1 cellular context compared by ENCODE assay signal in genomic region chrX:38800981-38801845, GRCh38.
TF ChIP-seq lines count a peak whose summit lies in the region.

A gene with protein sequence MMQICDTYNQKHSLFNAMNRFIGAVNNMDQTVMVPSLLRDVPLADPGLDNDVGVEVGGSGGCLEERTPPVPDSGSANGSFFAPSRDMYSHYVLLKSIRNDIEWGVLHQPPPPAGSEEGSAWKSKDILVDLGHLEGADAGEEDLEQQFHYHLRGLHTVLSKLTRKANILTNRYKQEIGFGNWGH (plus strand): TSS chrX:38801459. CDS start chrX:38804947, 3,488 bp downstream.

TF ChIP-seq in HepG2, 621 proteins besides CTCF, POLR2A, EP300 and RAD21 (continued from another document and continues in another):
- peak; percentile 43; the same call in 1 of the 2 replicates for TF ChIP-seq ZFP91 (CRISPR knock-in tag; IDR thresholded peaks at IDR 0.05; ENCODE audit: borderline replicate concordance)
- TF ChIP-seq THYN1 (CRISPR knock-in tag; IDR thresholded peaks at IDR 0.05; ENCODE audit: borderline replicate concordance, low read depth), result no peak
- TF ChIP-seq ZNF501 (CRISPR knock-in tag; IDR thresholded peaks at IDR 0.05), result peak; percentile 25; the same call in 1 of the 2 replicates
- TF ChIP-seq RAD51 (IDR thresholded peaks at IDR 0.05; ENCODE audit: borderline replicate concordance), result no peak
- TF ChIP-seq MYC (CRISPR knock-in tag; IDR thresholded peaks at IDR 0.05; ENCODE audit: borderline replicate concordance), result peak; percentile 40; the same call in 1 of the 2 replicates
- TF ChIP-seq ZNF770 (CRISPR knock-in tag; IDR thresholded peaks at IDR 0.05), result 0 out of 2 replicates have a peak, but pooled peaks have one; percentile 18
- TF ChIP-seq NR2C2 (CRISPR knock-in tag; IDR thresholded peaks at IDR 0.05; ENCODE audit: borderline replicate concordance), result 0 out of 2 replicates have a peak, but pooled peaks have one; percentile 16
- TF ChIP-seq ZFAT (CRISPR knock-in tag; conservative IDR thresholded peaks at IDR 0.05), result no peak
- peak; percentile 78 for TF ChIP-seq POLR2AphosphoS5 (IDR thresholded peaks at IDR 0.05; ENCODE audit: low read depth, low read length)
- no peak for TF ChIP-seq ZNF432 (CRISPR knock-in tag; IDR thresholded peaks at IDR 0.05; ENCODE audit: borderline replicate concordance)
- TF ChIP-seq CREB1 (IDR thresholded peaks at IDR 0.05), result peak; percentile 49; the same call in 1 of the 2 replicates
- peak; percentile 46; the same call in 1 of the 2 replicates for TF ChIP-seq CREB1 (CRISPR knock-in tag; IDR thresholded peaks at IDR 0.05)
- no peak for TF ChIP-seq JUND (CRISPR knock-in tag; IDR thresholded peaks at IDR 0.05)
- TF ChIP-seq CBX2 (IDR thresholded peaks at IDR 0.05; ENCODE audit: low read depth, low read length), result no peak
- TF ChIP-seq CBX2 (CRISPR knock-in tag; IDR thresholded peaks at IDR 0.05; ENCODE audit: low read depth), result no peak
- no peak for TF ChIP-seq HOXD1 (CRISPR knock-in tag; IDR thresholded peaks at IDR 0.05)
- TF ChIP-seq ZNF660 (CRISPR knock-in tag; IDR thresholded peaks at IDR 0.05; ENCODE audit: borderline replicate concordance, low read depth), result no peak
- TF ChIP-seq DMAP1 (CRISPR knock-in tag; IDR thresholded peaks at IDR 0.05), result no peak
- TF ChIP-seq ARNT (IDR thresholded peaks at IDR 0.05), result no peak
- TF ChIP-seq, protein P1, sequence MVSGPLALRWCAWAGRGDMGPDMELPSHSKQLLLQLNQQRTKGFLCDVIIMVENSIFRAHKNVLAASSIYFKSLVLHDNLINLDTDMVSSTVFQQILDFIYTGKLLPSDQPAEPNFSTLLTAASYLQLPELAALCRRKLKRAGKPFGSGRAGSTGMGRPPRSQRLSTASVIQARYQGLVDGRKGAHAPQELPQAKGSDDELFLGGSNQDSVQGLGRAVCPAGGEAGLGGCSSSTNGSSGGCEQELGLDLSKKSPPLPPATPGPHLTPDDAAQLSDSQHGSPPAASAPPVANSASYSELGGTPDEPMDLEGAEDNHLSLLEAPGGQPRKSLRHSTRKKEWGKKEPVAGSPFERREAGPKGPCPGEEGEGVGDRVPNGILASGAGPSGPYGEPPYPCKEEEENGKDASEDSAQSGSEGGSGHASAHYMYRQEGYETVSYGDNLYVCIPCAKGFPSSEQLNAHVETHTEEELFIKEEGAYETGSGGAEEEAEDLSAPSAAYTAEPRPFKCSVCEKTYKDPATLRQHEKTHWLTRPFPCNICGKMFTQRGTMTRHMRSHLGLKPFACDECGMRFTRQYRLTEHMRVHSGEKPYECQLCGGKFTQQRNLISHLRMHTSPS (CRISPR knock-in tag; IDR thresholded peaks at IDR 0.05; ENCODE audit: low read depth), result no peak
- TF ChIP-seq ZKSCAN8 (CRISPR knock-in tag; IDR thresholded peaks at IDR 0.05; ENCODE audit: borderline replicate concordance), result no peak
- TF ChIP-seq ZNF430 (CRISPR knock-in tag; IDR thresholded peaks at IDR 0.05), result no peak
- no peak for TF ChIP-seq REL (CRISPR knock-in tag; conservative IDR thresholded peaks at IDR 0.05)
- TF ChIP-seq REPIN1 (CRISPR knock-in tag; IDR thresholded peaks at IDR 0.05; ENCODE audit: borderline replicate concordance, low read depth), result no peak
- 0 out of 4 replicates have a peak, but pooled peaks of 1 of the 2 experiments have one; percentile 22 for TF ChIP-seq HMGXB4 (CRISPR knock-in tag; IDR thresholded peaks at IDR 0.05; ENCODE audit: borderline replicate concordance in 1 of 2, low read depth in 1 of 2)
- TF ChIP-seq IKZF4 (CRISPR knock-in tag; IDR thresholded peaks at IDR 0.05; ENCODE audit: borderline replicate concordance, low read depth, not compliant biosample characterization), result no peak
- TF ChIP-seq TAF1 (CRISPR knock-in tag; IDR thresholded peaks at IDR 0.05), result peak; percentile 77
- no peak for TF ChIP-seq DNMT1 (CRISPR knock-in tag; IDR thresholded peaks at IDR 0.05)
- TF ChIP-seq FIP1L1 (IDR thresholded peaks at IDR 0.05; ENCODE audit: borderline replicate concordance, insufficient read depth, low read depth, low read length), result no peak
- no peak for TF ChIP-seq RBAK (CRISPR knock-in tag; IDR thresholded peaks at IDR 0.05)
- peak; percentile 63 for TF ChIP-seq PHF21A (CRISPR knock-in tag; IDR thresholded peaks at IDR 0.05)
- TF ChIP-seq, protein P2, sequence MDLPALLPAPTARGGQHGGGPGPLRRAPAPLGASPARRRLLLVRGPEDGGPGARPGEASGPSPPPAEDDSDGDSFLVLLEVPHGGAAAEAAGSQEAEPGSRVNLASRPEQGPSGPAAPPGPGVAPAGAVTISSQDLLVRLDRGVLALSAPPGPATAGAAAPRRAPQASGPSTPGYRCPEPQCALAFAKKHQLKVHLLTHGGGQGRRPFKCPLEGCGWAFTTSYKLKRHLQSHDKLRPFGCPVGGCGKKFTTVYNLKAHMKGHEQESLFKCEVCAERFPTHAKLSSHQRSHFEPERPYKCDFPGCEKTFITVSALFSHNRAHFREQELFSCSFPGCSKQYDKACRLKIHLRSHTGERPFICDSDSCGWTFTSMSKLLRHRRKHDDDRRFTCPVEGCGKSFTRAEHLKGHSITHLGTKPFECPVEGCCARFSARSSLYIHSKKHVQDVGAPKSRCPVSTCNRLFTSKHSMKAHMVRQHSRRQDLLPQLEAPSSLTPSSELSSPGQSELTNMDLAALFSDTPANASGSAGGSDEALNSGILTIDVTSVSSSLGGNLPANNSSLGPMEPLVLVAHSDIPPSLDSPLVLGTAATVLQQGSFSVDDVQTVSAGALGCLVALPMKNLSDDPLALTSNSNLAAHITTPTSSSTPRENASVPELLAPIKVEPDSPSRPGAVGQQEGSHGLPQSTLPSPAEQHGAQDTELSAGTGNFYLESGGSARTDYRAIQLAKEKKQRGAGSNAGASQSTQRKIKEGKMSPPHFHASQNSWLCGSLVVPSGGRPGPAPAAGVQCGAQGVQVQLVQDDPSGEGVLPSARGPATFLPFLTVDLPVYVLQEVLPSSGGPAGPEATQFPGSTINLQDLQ (CRISPR knock-in tag; IDR thresholded peaks at IDR 0.05), result no peak
- TF ChIP-seq JDP2 (CRISPR knock-in tag; IDR thresholded peaks at IDR 0.05; ENCODE audit: borderline replicate concordance), result no peak
- no peak for TF ChIP-seq ZNF878 (CRISPR knock-in tag; IDR thresholded peaks at IDR 0.05)
- TF ChIP-seq ZNF549 (CRISPR knock-in tag; IDR thresholded peaks at IDR 0.05), result no peak
- TF ChIP-seq SMYD3 (CRISPR knock-in tag; IDR thresholded peaks at IDR 0.05), result no peak
- TF ChIP-seq, protein P3, sequence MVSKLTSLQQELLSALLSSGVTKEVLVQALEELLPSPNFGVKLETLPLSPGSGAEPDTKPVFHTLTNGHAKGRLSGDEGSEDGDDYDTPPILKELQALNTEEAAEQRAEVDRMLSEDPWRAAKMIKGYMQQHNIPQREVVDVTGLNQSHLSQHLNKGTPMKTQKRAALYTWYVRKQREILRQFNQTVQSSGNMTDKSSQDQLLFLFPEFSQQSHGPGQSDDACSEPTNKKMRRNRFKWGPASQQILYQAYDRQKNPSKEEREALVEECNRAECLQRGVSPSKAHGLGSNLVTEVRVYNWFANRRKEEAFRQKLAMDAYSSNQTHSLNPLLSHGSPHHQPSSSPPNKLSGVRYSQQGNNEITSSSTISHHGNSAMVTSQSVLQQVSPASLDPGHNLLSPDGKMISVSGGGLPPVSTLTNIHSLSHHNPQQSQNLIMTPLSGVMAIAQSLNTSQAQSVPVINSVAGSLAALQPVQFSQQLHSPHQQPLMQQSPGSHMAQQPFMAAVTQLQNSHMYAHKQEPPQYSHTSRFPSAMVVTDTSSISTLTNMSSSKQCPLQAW (CRISPR knock-in tag; IDR thresholded peaks at IDR 0.05), result no peak
- TF ChIP-seq ZNF121 (CRISPR knock-in tag; IDR thresholded peaks at IDR 0.05), result no peak
- peak; percentile 52; the same call in 1 of the 2 replicates for TF ChIP-seq FOXK1 (CRISPR knock-in tag; IDR thresholded peaks at IDR 0.05; ENCODE audit: borderline replicate concordance, low read depth)
- TF ChIP-seq, protein P4, sequence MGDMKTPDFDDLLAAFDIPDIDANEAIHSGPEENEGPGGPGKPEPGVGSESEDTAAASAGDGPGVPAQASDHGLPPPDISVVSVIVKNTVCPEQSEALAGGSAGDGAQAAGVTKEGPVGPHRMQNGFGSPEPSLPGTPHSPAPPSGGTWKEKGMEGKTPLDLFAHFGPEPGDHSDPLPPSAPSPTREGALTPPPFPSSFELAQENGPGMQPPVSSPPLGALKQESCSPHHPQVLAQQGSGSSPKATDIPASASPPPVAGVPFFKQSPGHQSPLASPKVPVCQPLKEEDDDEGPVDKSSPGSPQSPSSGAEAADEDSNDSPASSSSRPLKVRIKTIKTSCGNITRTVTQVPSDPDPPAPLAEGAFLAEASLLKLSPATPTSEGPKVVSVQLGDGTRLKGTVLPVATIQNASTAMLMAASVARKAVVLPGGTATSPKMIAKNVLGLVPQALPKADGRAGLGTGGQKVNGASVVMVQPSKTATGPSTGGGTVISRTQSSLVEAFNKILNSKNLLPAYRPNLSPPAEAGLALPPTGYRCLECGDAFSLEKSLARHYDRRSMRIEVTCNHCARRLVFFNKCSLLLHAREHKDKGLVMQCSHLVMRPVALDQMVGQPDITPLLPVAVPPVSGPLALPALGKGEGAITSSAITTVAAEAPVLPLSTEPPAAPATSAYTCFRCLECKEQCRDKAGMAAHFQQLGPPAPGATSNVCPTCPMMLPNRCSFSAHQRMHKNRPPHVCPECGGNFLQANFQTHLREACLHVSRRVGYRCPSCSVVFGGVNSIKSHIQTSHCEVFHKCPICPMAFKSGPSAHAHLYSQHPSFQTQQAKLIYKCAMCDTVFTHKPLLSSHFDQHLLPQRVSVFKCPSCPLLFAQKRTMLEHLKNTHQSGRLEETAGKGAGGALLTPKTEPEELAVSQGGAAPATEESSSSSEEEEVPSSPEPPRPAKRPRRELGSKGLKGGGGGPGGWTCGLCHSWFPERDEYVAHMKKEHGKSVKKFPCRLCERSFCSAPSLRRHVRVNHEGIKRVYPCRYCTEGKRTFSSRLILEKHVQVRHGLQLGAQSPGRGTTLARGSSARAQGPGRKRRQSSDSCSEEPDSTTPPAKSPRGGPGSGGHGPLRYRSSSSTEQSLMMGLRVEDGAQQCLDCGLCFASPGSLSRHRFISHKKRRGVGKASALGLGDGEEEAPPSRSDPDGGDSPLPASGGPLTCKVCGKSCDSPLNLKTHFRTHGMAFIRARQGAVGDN (CRISPR knock-in tag; IDR thresholded peaks at IDR 0.05), result peak; percentile 72
- no peak for TF ChIP-seq MED8 (CRISPR knock-in tag; IDR thresholded peaks at IDR 0.05; ENCODE audit: insufficient replicate concordance)
- TF ChIP-seq, protein P5, sequence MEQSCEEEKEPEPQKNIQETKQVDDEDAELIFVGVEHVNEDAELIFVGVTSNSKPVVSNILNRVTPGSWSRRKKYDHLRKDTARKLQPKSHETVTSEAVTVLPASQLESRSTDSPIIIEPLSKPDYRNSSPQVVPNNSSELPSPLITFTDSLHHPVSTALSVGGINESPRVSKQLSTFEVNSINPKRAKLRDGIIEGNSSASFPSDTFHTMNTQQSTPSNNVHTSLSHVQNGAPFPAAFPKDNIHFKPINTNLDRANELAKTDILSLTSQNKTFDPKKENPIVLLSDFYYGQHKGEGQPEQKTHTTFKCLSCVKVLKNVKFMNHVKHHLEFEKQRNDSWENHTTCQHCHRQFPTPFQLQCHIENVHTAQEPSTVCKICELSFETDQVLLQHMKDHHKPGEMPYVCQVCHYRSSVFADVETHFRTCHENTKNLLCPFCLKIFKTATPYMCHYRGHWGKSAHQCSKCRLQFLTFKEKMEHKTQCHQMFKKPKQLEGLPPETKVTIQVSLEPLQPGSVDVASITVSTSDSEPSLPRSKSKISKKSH (CRISPR knock-in tag; IDR thresholded peaks at IDR 0.05; ENCODE audit: borderline replicate concordance), result no peak
- TF ChIP-seq ZSCAN30 (CRISPR knock-in tag; IDR thresholded peaks at IDR 0.05), result no peak
- TF ChIP-seq, protein P6, sequence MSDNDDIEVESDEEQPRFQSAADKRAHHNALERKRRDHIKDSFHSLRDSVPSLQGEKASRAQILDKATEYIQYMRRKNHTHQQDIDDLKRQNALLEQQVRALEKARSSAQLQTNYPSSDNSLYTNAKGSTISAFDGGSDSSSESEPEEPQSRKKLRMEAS (IDR thresholded peaks at IDR 0.05), result peak; percentile 58
- 0 out of 2 replicates have a peak, but pooled peaks have one; percentile 11 for TF ChIP-seq RFX5 (IDR thresholded peaks at IDR 0.05; ENCODE audit: low read depth, low read length)
- TF ChIP-seq ERF (CRISPR knock-in tag; IDR thresholded peaks at IDR 0.05), result no peak
- no peak for TF ChIP-seq ZNF232 (CRISPR knock-in tag; IDR thresholded peaks at IDR 0.05; ENCODE audit: borderline replicate concordance)
- no peak for TF ChIP-seq KDM3A (CRISPR knock-in tag; IDR thresholded peaks at IDR 0.05; ENCODE audit: low read depth)
- no peak for TF ChIP-seq ZNF331 (CRISPR knock-in tag; IDR thresholded peaks at IDR 0.05)
